ENCODE assay signal across 8 cellular contexts in genomic region chr1:145961109-145961424, GRCh38. TPM values are rescaled to one million over a fixed set of nuclear protein-coding genes. Genes with fewer than 3 reads are reported as not detected.
DNase-seq lines count a peak whose midpoint lies in the region; ATAC-seq and TF ChIP-seq lines count a peak whose summit lies in the region.

No MANE protein-coding gene starts in this region.

- H3K27me3 ChIP-seq in body of pancreas = no peaks in the 10 kb centered on the region
- H3K27me3 ChIP-seq in lower lobe of right lung (ENCODE audit: low read depth) = no peaks in the 10 kb centered on the region
- no peaks in the 10 kb centered on the region for H3K27me3 ChIP-seq in tibial artery

- ATAC-seq in activated T-cell treated with anti-CD3 and anti-CD28 coated beads, Interleukin-2, amount 50 U/mL, for 4 hours = no peak
- no peak for ATAC-seq in body of pancreas
- no peak for ATAC-seq in lower lobe of right lung
- no peak for ATAC-seq in GM21529 (IDR thresholded peaks at IDR 0.05; ENCODE audit: unreplicated experiment)
- no peak for ATAC-seq in GM18520 (IDR thresholded peaks at IDR 0.05; ENCODE audit: unreplicated experiment)

- peaks cover 65% of the 10 kb centered on the region for H3K4me1 Mint-ChIP-seq in activated T-cell treated with anti-CD3 and anti-CD28 coated beads, Interleukin-2, amount 50 U/mL, for 4 hours (ENCODE audit: low read depth)

- peak overlapping the region in 3 of 4 donors; percentile 48 to 62 (median 48) for H3K27ac ChIP-seq in body of pancreas
- peak overlapping the region; percentile 80 for H3K27ac ChIP-seq in lower lobe of right lung
- peak overlapping the region; percentile 84 to 96 for H3K27ac ChIP-seq in tibial artery

- H3K4me3 Mint-ChIP-seq in activated T-cell treated with anti-CD3 and anti-CD28 coated beads, Interleukin-2, amount 50 U/mL, for 4 hours = peak overlapping the region; percentile 94

- H3K36me3 ChIP-seq in body of pancreas (replicated peaks in 1 of 2; ENCODE audit: insufficient read depth in 1 of 2, low read depth in 2 of 2) (no peaks in the 10 kb centered on the region), lower lobe of right lung (no peaks in the 10 kb centered on the region), tibial artery (no peaks in the 10 kb centered on the region)

- TF ChIP-seq POLR2A in body of pancreas (IDR thresholded peaks at IDR 0.05) = no peak

- H3K4me3 ChIP-seq in body of pancreas = peak overlapping the region; percentile 44 to 45
- peak overlapping the region; percentile 69 for H3K4me3 ChIP-seq in lower lobe of right lung
- H3K4me3 ChIP-seq in tibial artery = peak overlapping the region; percentile 55 to 58

- no peaks in the 10 kb centered on the region for H3K9me3 ChIP-seq in body of pancreas
- no peaks in the 10 kb centered on the region for H3K9me3 ChIP-seq in lower lobe of right lung
- H3K9me3 ChIP-seq in tibial artery = no peaks in the 10 kb centered on the region

- H3K4me1 ChIP-seq in body of pancreas = peaks cover 59% of the 10 kb centered on the region
- peaks cover 69% of the 10 kb centered on the region for H3K4me1 ChIP-seq in lower lobe of right lung
- H3K4me1 ChIP-seq in tibial artery = peaks cover 5 to 58% (median 49%) of the 10 kb centered on the region in 4 donors

- intact Hi-C loops in body of pancreas (cut with DNase I) (no loop called here), lower lobe of right lung (cut with DNase I) (no loop called here), tibial artery (cut with DNase I; ENCODE audit: low total_unique reads) (loop anchor here (10.0 kb wide), 1 partner anchor 46 kb away; the partner anchor contains the start of genes ITGA10 and PEX11B)

- H3K27me3 Mint-ChIP-seq in activated T-cell treated with anti-CD3 and anti-CD28 coated beads, Interleukin-2, amount 50 U/mL, for 4 hours (ENCODE audit: low read depth) = no peaks in the 10 kb centered on the region

- TF ChIP-seq CTCF in body of pancreas (IDR thresholded peaks at IDR 0.05) (no peak), lower lobe of right lung (IDR thresholded peaks at IDR 0.05) (no peak), tibial artery (IDR thresholded peaks at IDR 0.05) (no peak)

- no peaks in the 10 kb centered on the region for H3K9me3 Mint-ChIP-seq in activated T-cell treated with anti-CD3 and anti-CD28 coated beads, Interleukin-2, amount 50 U/mL, for 4 hours

- 2 to 3% methylated on average over 11 to 22 of the region's 22 CpGs for WGBS in body of pancreas, 2 donors

- H3K36me3 Mint-ChIP-seq in activated T-cell treated with anti-CD3 and anti-CD28 coated beads, Interleukin-2, amount 50 U/mL, for 4 hours (ENCODE audit: insufficient read depth) = no peaks in the 10 kb centered on the region

- DNase-seq in activated T-cell treated with anti-CD3 and anti-CD28 coated beads, Interleukin-2, amount 50 U/mL, for 4 hours = no peak
- DNase-seq in activated T-cell treated with anti-CD3 and anti-CD28 coated beads for 4 hours (no peak), body of pancreas (no peak), lower lobe of right lung (no peak), tibial artery (no peak), COLO829 (ENCODE audit: low spot score) (no peak)

RNA-seq across cellular contexts. Expression of gene LIX1L, which starts 3.2 kb away (rescaled TPM):
- total RNA-seq in activated T-cell treated with anti-CD3 and anti-CD28 coated beads, Interleukin-2, amount 50 U/mL, for 4 hours = 10 to 100 TPM; 40.7 to 43.3 (median 41.9) TPM
- total RNA-seq in body of pancreas (10 to 100 TPM in 1 of 2 donors, 1 to 10 TPM in 1; 8.3 to 16.5 TPM), lower lobe of right lung (30.9 TPM)

RNA-seq across cellular contexts. Expression of gene ANKRD34A, which starts 3.3 kb away (rescaled TPM):
- total RNA-seq in activated T-cell treated with anti-CD3 and anti-CD28 coated beads, Interleukin-2, amount 50 U/mL, for 4 hours = 1 to 10 TPM; 6.2 to 8.7 (median 7.6) TPM
- total RNA-seq in body of pancreas (under 1 TPM in 1 of 2 donors, not detected in 1; 0.66 TPM), lower lobe of right lung (0.41 TPM)

RNA-seq across cellular contexts. Expression of gene POLR3GL, which starts 3.4 kb away (rescaled TPM):
- 10 to 100 TPM; 11.7 to 14.5 (median 13.9) TPM for total RNA-seq in activated T-cell treated with anti-CD3 and anti-CD28 coated beads, Interleukin-2, amount 50 U/mL, for 4 hours
- 1 to 10 TPM; 7.8 to 8.6 TPM for total RNA-seq in body of pancreas
- 25.4 TPM for total RNA-seq in lower lobe of right lung

RNA-seq across cellular contexts. Expression of gene RBM8A, which starts 33.8 kb away (rescaled TPM):
- total RNA-seq in activated T-cell treated with anti-CD3 and anti-CD28 coated beads, Interleukin-2, amount 50 U/mL, for 4 hours = 100 to 1,000 TPM; 603 to 609 (median 606) TPM
- total RNA-seq in body of pancreas (10 to 100 TPM; 47.2 to 70.2 TPM), lower lobe of right lung (109 TPM)

RNA-seq across cellular contexts. Expression of gene TXNIP, which starts 35.3 kb away (rescaled TPM):
- 10 to 100 TPM; 68.9 to 91.0 (median 83.7) TPM for total RNA-seq in activated T-cell treated with anti-CD3 and anti-CD28 coated beads, Interleukin-2, amount 50 U/mL, for 4 hours
- total RNA-seq in body of pancreas (100 to 1,000 TPM; 414 to 820 TPM), lower lobe of right lung (1,554 TPM)
